26 cellular contexts compared by ENCODE assay signal in the genomic region with DNA sequence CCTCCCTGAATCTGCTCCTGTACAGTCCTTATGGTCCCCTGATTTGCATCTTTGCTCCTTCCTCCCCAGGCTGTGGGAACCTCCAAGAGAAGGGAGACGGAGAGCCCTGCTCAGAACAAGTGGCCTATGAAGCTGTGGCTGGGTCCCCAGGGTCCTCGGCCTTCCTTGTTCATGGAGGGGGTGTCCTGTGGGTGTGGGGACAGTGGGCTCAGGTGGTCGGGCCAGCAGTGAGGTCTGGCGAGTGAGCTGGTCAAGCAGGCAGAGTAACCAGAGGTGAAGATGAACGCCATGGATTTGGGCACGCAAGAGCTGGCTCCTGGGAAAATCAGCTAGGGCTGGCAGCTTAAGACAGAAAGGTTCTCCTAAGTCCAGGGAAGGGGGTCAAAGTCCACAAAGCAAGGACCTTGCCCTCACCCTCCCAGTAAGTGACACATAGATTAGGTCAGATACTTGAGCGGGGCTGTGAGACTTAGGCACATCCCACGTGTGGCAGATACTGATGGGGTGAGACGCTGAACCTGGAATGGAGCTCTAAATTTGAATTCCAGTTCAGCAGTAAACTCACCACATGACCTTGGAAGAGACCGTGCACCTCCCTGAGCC. TPM values are rescaled to one million over a fixed set of nuclear protein-coding genes. Genes with fewer than 3 reads are reported as not detected.
"Had no signal": no experiment of that assay in that cellular context is flagged by ENCODE, and none has a peak within 500 bp of the region (broad histone marks: within the 10 kb centered on the region; RNA-seq: fewer than 3 reads in every experiment).

No MANE protein-coding gene starts in this region.

- H3K27me3 ChIP-seq: left lung, right lobe of liver, tibial artery had no signal

- ATAC-seq: left lung; right lobe of liver; stimulated activated naive CD8-positive, alpha-beta T cell treated with anti-CD3 and anti-CD28 coated beads, Interleukin-15, Interleukin-2, amounts not matched to agents 100 U/mL and 50 U/mL, for 24 hours; WTC11 had no signal

- H3K9me3 ChIP-seq: left lung, right lobe of liver, tibial artery had no signal

- H3K9ac ChIP-seq: parathyroid adenoma had no signal

- H3K27ac ChIP-seq: epithelial cell of prostate, parathyroid adenoma, right lobe of liver, tibial artery had no signal

- DNase-seq: activated CD4-positive, alpha-beta T cell treated with anti-CD3 and anti-CD28 coated beads, Interleukin-2, amount 50 U/mL, for 48 hours; activated naive CD4-positive, alpha-beta T cell treated with Interleukin-2 at 50 U/mL for 16 hours; activated naive CD8-positive, alpha-beta T cell treated with anti-CD3 and anti-CD28 coated beads for 36 hours; activated T-cell treated with anti-CD3 and anti-CD28 coated beads, Interleukin-2, amount 50 U/mL, for 48 hours; amniotic stem cell; cerebellar nuclear complex; cortex of kidney; immature natural killer cell; mammary epithelial cell; stimulated activated CD4-positive, alpha-beta T cell treated with anti-CD3 and anti-CD28 coated beads, Interleukin-4, amount 100 ng/mL, for 24 hours; stimulated activated naive CD8-positive, alpha-beta T cell treated with anti-CD3 and anti-CD28 coated beads, Interleukin-15, Interleukin-2, amounts not matched to agents 100 U/mL and 50 U/mL, for 24 hours; T-helper 9 cell had no signal

- H3K4me3 ChIP-seq: left lung, right lobe of liver, tibial artery had no signal

- H3K4me1 ChIP-seq: parathyroid adenoma had no signal

- H3K36me3 ChIP-seq: left lung, right lobe of liver, tibial artery had no signal

RNA-seq across cellular contexts. Expression of a gene that starts 24.8 kb away (rescaled TPM):
- total RNA-seq: bronchial epithelial cell, fibroblast of villous mesenchyme, glomerular endothelial cell, kidney epithelial cell, mammary epithelial cell, mesothelial cell of epicardium, urinary bladder, WTC11 had no signal
- polyA plus RNA-seq: mammary epithelial cell had no signal

RNA-seq across cellular contexts. Expression of a gene that starts 34.8 kb away (rescaled TPM):
- total RNA-seq: activated naive CD8-positive, alpha-beta T cell treated with anti-CD3 and anti-CD28 coated beads for 36 hours; mammary epithelial cell; natural killer cell treated with Interleukin-12 subunit alpha and Interleukin-12 subunit beta and Interleukin-15 and Interleukin-18, amount 100 ng/mL, for 72 hours had no signal
- polyA plus RNA-seq: immature natural killer cell, mammary epithelial cell had no signal

RNA-seq across cellular contexts. Expression of a gene that starts 51.0 kb away (rescaled TPM):
- total RNA-seq: activated naive CD8-positive, alpha-beta T cell treated with anti-CD3 and anti-CD28 coated beads for 36 hours; bronchial epithelial cell; fibroblast of villous mesenchyme; glomerular endothelial cell; kidney epithelial cell; mammary epithelial cell; mesothelial cell of epicardium; natural killer cell treated with Interleukin-12 subunit alpha and Interleukin-12 subunit beta and Interleukin-15 and Interleukin-18, amount 100 ng/mL, for 72 hours; T-helper 1 cell treated with Interleukin-12 subunit alpha and Interleukin-12 subunit beta and Interleukin-4 antibody, amounts not matched to agents 30 ng/mL and 1 ng/mL, for 36 hours; urinary bladder had no signal
- polyA plus RNA-seq: immature natural killer cell, mammary epithelial cell, urinary bladder had no signal
